2 cellular contexts compared by ENCODE assay signal in the genomic region with DNA sequence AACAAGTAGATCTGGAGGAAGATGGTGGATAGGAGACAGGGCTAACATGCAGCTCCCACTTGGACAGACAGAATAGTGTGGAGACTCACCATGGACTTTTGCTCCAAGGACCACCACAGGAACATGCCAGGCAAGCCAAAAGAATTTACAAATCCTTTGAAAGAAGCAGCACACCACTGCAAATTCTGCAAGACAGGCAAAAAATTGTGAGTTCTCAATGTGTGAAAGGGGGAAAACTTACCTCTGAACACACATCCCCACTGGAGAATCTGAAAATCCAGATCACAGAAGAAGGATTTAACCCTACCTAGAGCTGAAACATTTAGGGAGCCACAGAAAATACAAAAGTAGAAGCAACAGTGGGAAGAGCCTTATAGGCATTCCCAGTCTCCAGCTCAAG.
TF ChIP-seq lines count a peak whose summit lies in the region.

No MANE protein-coding gene starts in this region.

TF ChIP-seq in HepG2, 621 proteins besides CTCF, POLR2A, EP300 and RAD21:
- TF ChIP-seq SMYD3 (CRISPR knock-in tag; IDR thresholded peaks at IDR 0.05) (no peak), PHF8 (CRISPR knock-in tag; IDR thresholded peaks at IDR 0.05) (no peak), ZKSCAN8 (CRISPR knock-in tag; IDR thresholded peaks at IDR 0.05; ENCODE audit: borderline replicate concordance) (no peak), HOMEZ (CRISPR knock-in tag; IDR thresholded peaks at IDR 0.05; ENCODE audit: low read depth) (no peak), ERF (CRISPR knock-in tag; IDR thresholded peaks at IDR 0.05) (no peak), SKI (IDR thresholded peaks at IDR 0.05; ENCODE audit: partially characterized antibody) (no peak), TRIM24 (CRISPR knock-in tag; IDR thresholded peaks at IDR 0.05) (no peak), ZHX2 (IDR thresholded peaks at IDR 0.05; ENCODE audit: low read depth) (no peak), ZHX2 (CRISPR knock-in tag; IDR thresholded peaks at IDR 0.05; ENCODE audit: borderline replicate concordance) (no peak), MAFK (conservative IDR thresholded peaks at IDR 0.05 in 1 of 2, IDR thresholded peaks at IDR 0.05 in 1 of 2; ENCODE audit: low read length in 2 of 2) (peak; percentile 63 to 70), MAFF (IDR thresholded peaks at IDR 0.05; ENCODE audit: low read depth, low read length) (peak; percentile 51), ZNF180 (CRISPR knock-in tag; IDR thresholded peaks at IDR 0.05; ENCODE audit: borderline replicate concordance, low read depth) (no peak)

TF ChIP-seq in IMR-90, 13 proteins besides CTCF, POLR2A, EP300 and RAD21:
- TF ChIP-seq MAZ (IDR thresholded peaks at IDR 0.05; ENCODE audit: borderline replicate concordance, low read depth, low read length) (no peak), CHD1 (IDR thresholded peaks at IDR 0.05; ENCODE audit: low read depth, low read length) (no peak), RCOR1 (IDR thresholded peaks at IDR 0.05; ENCODE audit: insufficient replicate concordance, low read length) (no peak), SMC3 (IDR thresholded peaks at IDR 0.05; ENCODE audit: low read depth, low read length) (no peak), MAFK (IDR thresholded peaks at IDR 0.05; ENCODE audit: low read depth, low read length) (peak; percentile 20; the same call in 1 of the 2 replicates), RFX5 (IDR thresholded peaks at IDR 0.05; ENCODE audit: low read depth, low read length) (no peak), BHLHE40 (IDR thresholded peaks at IDR 0.05; ENCODE audit: low read depth, low read length) (no peak)
- TF ChIP-seq, protein P1, sequence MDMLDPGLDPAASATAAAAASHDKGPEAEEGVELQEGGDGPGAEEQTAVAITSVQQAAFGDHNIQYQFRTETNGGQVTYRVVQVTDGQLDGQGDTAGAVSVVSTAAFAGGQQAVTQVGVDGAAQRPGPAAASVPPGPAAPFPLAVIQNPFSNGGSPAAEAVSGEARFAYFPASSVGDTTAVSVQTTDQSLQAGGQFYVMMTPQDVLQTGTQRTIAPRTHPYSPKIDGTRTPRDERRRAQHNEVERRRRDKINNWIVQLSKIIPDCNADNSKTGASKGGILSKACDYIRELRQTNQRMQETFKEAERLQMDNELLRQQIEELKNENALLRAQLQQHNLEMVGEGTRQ (IDR thresholded peaks at IDR 0.05; ENCODE audit: low read depth, low read length), result no peak
